In genomic region chr14:39094515-39094914, GRCh38 we compare ENCODE assay signal across 16 cellular contexts.
"Had no signal": no experiment of that assay in that cellular context is flagged by ENCODE, and none has a peak within 500 bp of the region (broad histone marks: within the 10 kb centered on the region; RNA-seq: fewer than 3 reads in every experiment).

No MANE protein-coding gene starts in this region.

- H3K4me3 ChIP-seq: ascending aorta, coronary artery, hepatocyte, mucosa of descending colon, ovary, smooth muscle cell had no signal

- H3K27me3 ChIP-seq: ascending aorta, foreskin keratinocyte, hepatocyte, ovary had no signal

- H3K9me3 Mint-ChIP-seq: central memory CD8-positive, alpha-beta T cell; memory B cell; naive B cell had no signal

- H3K27ac ChIP-seq: ascending aorta, coronary artery, foreskin keratinocyte, hepatocyte, ovary had no signal

- H3K27me3 Mint-ChIP-seq: central memory CD8-positive, alpha-beta T cell; memory B cell; naive B cell had no signal

- ATAC-seq: foreskin keratinocyte, mucosa of descending colon, sciatic nerve had no signal

- DNase-seq: activated CD4-positive, alpha-beta T cell treated with anti-CD3 and anti-CD28 coated beads, Interleukin-2, amount 50 U/mL, for 1 hour; activated CD4-positive, CD25-positive, alpha-beta regulatory T cell; foreskin keratinocyte; mucosa of descending colon; naive B cell; ovary; stimulated activated CD4-positive, alpha-beta T cell treated with anti-CD3 and anti-CD28 coated beads, Interleukin-4, amount 100 ng/mL, for 1 hour; T-helper 1 cell; T1000 had no signal

- H3K9me3 ChIP-seq: ascending aorta, mucosa of descending colon, ovary had no signal

- H3K36me3 ChIP-seq: ovary had no signal

- H3K27ac Mint-ChIP-seq: memory B cell had no signal

- H3K4me3 Mint-ChIP-seq: central memory CD8-positive, alpha-beta T cell; memory B cell; naive B cell had no signal
